ENCODE assay signal across 18 cellular contexts in genomic region chr1:236893626-236894545, GRCh38.
A peak's percentile ranks its signal among the peaks of the same experiment; 100 is the strongest.
DNase-seq lines count a peak whose midpoint lies in the region; ATAC-seq and TF ChIP-seq lines count a peak whose summit lies in the region.
"Had no signal": no experiment of that assay in that cellular context is flagged by ENCODE, and none has a peak within 500 bp of the region (broad histone marks: within the 10 kb centered on the region; RNA-seq: fewer than 3 reads in every experiment).

No MANE protein-coding gene starts in this region.

- H3K4me1 ChIP-seq in left ventricle myocardium inferior, result peaks cover 71% of the 10 kb centered on the region
- H3K4me1 ChIP-seq in right cardiac atrium (ENCODE audit: control insufficient read depth, insufficient read depth, low read length), result peaks cover 2% of the 10 kb centered on the region
- H3K4me1 ChIP-seq: neural progenitor cell, SJSA1 had no signal

- H3K4me3 Mint-ChIP-seq in naive thymus-derived CD8-positive, alpha-beta T cell, result peak overlapping the region in 1 of 10 donors; percentile 24
- H3K4me3 Mint-ChIP-seq: activated naive CD8-positive, alpha-beta T cell; memory B cell; neural progenitor cell; type B pancreatic cell had no signal

- POLR2A ChIA-PET in naive thymus-derived CD8-positive, alpha-beta T cell (lab: Charles Lee), result no interaction called here

- intact Hi-C loops in left ventricle myocardium inferior (cut with micrococcal nuclease), result no loop called here
- intact Hi-C loops in right cardiac atrium (cut with DNase I), result no loop called here

- H3K27ac Mint-ChIP-seq in naive thymus-derived CD8-positive, alpha-beta T cell, result peak overlapping the region in 3 of 10 donors; percentile 11 to 55 (median 51)
- H3K27ac Mint-ChIP-seq: activated naive CD8-positive, alpha-beta T cell; memory B cell; neural progenitor cell; type B pancreatic cell had no signal

- H3K4me1 Mint-ChIP-seq in naive thymus-derived CD8-positive, alpha-beta T cell, result peaks cover 0 to 5% (median 0%) of the 10 kb centered on the region in 4 donors
- H3K4me1 Mint-ChIP-seq: memory B cell, neural progenitor cell had no signal

- H3K27ac ChIP-seq in left ventricle myocardium inferior (replicated peaks) (peak overlapping the region; percentile 91), right cardiac atrium (ENCODE audit: low read length) (no peak overlapping the region)
- H3K27ac ChIP-seq: neural progenitor cell, SJSA1 had no signal

- H3K4me3 ChIP-seq in left ventricle myocardium inferior (peak overlapping the region; percentile 44), right cardiac atrium (ENCODE audit: low read length) (no peak overlapping the region)
- H3K4me3 ChIP-seq: neural progenitor cell, SJSA1 had no signal

- 84% methylated on average over 19 of the region's 19 CpGs for WGBS in right cardiac atrium

- TF ChIP-seq CTCF in left ventricle myocardium inferior (IDR thresholded peaks at IDR 0.05; ENCODE audit: borderline replicate concordance), result no peak

- H3K9me3 Mint-ChIP-seq in naive thymus-derived CD8-positive, alpha-beta T cell, result peaks cover 0 to 3% (median 0%) of the 10 kb centered on the region in 9 donors
- H3K9me3 Mint-ChIP-seq: neural progenitor cell, type B pancreatic cell had no signal

- H3K27me3 ChIP-seq in left ventricle myocardium inferior (ENCODE audit: low read depth) (no peaks in the 10 kb centered on the region), right cardiac atrium (ENCODE audit: control insufficient read depth, insufficient read depth) (no peaks in the 10 kb centered on the region)
- H3K27me3 ChIP-seq: neural progenitor cell, SJSA1 had no signal

- H3K9me3 ChIP-seq in left ventricle myocardium inferior (replicated peaks), result no peaks in the 10 kb centered on the region
- H3K9me3 ChIP-seq in right cardiac atrium (ENCODE audit: control insufficient read depth, low read length), result no peaks in the 10 kb centered on the region
- H3K9me3 ChIP-seq: SJSA1 had no signal

- peaks cover 24 to 99% (median 64%) of the 10 kb centered on the region in 3 donors for H3K36me3 Mint-ChIP-seq in naive thymus-derived CD8-positive, alpha-beta T cell

- H3K27me3 Mint-ChIP-seq in naive thymus-derived CD8-positive, alpha-beta T cell, result no peaks in the 10 kb centered on the region
- H3K27me3 Mint-ChIP-seq: activated naive CD8-positive, alpha-beta T cell; memory B cell; type B pancreatic cell had no signal

- DNase-seq in left ventricle myocardium inferior, result no peak
- no peak for DNase-seq in right cardiac atrium
- peak; percentile 56 for DNase-seq in amniotic epithelial cell (ENCODE audit: low read depth)
- DNase-seq in iris pigment epithelial cell (ENCODE audit: low read depth), result peak; percentile 71
- no peak for DNase-seq in naive thymus-derived CD8-positive, alpha-beta T cell
- no peak for DNase-seq in NCI-H2081 (lab: John Stamatoyannopoulos, UW)
- DNase-seq in HK-2 (ENCODE audit: unreplicated experiment), result no peak
- DNase-seq in DMS114 treated with DMSO at 0.1 percent for 48 hours (lab: John Stamatoyannopoulos, UW; ENCODE audit: unreplicated experiment), result no peak
- DNase-seq: activated CD4-positive, alpha-beta T cell treated with anti-CD3 and anti-CD28 coated beads for 4 hours; Kasumi-1; NCI-H187; NCI-H524; stimulated activated CD4-positive, alpha-beta T cell treated with anti-CD3 and anti-CD28 coated beads, Interleukin-4, amount 100 ng/mL, for 1 hour had no signal

- ATAC-seq in right cardiac atrium, result no peak
- ATAC-seq in naive thymus-derived CD8-positive, alpha-beta T cell, result no peak

- peaks cover 82% of the 10 kb centered on the region for H3K36me3 ChIP-seq in left ventricle myocardium inferior
- H3K36me3 ChIP-seq: neural progenitor cell had no signal

Comparison
In these comparisons a context has a peak if more than half of its experiments do, and no peak if none do; other contexts are left out.
1. DNase-seq: peak in amniotic epithelial cell (single experiment) and iris pigment epithelial cell (single experiment); none in left ventricle myocardium inferior (single experiment), right cardiac atrium (0 of 3), naive thymus-derived CD8-positive, alpha-beta T cell (0 of 10), NCI-H2081 (0 of 2), HK-2 (single experiment) and DMS114 treated with DMSO at 0.1 percent for 48 hours (single experiment).